Comparison of ENCODE assay signal across 8 cellular contexts in genomic region chr3:62188547-62189375, GRCh38.
DNase-seq lines count a peak whose midpoint lies in the region; ATAC-seq and TF ChIP-seq lines count a peak whose summit lies in the region.

No MANE protein-coding gene starts in this region.

- H3K27me3 ChIP-seq in RWPE2 (ENCODE audit: insufficient read depth, poor library complexity, severe bottlenecking) (no peaks in the 10 kb centered on the region), foreskin keratinocyte (no peaks in the 10 kb centered on the region), parathyroid adenoma (ENCODE audit: control insufficient read depth, insufficient read depth, low read length) (no peaks in the 10 kb centered on the region)

- no peak overlapping the region for H2AFZ ChIP-seq in parathyroid adenoma

- no peak overlapping the region for H3K27ac Mint-ChIP-seq in type B pancreatic cell

- H3K4me3 ChIP-seq in RWPE2 (ENCODE audit: severe bottlenecking) (no peak overlapping the region), parathyroid adenoma (ENCODE audit: low read depth, low read length) (no peak overlapping the region)

- no peaks in the 10 kb centered on the region for H3K9me3 Mint-ChIP-seq in type B pancreatic cell

- peaks cover 17% of the 10 kb centered on the region for H3K4me1 Mint-ChIP-seq in type B pancreatic cell (ENCODE audit: unreplicated experiment)

- H3K4me2 ChIP-seq in parathyroid adenoma (ENCODE audit: low read length), result peak overlapping the region; percentile 4

- peak; percentile 81 for TF ChIP-seq CTCF in RWPE2 (IDR thresholded peaks at IDR 0.05; ENCODE audit: poor library complexity, severe bottlenecking)
- TF ChIP-seq CTCF in foreskin keratinocyte (conservative IDR thresholded peaks at IDR 0.05), result peak; percentile 84
- peak; percentile 84 for TF ChIP-seq CTCF in parathyroid adenoma (IDR thresholded peaks at IDR 0.05)
- TF ChIP-seq CTCF in type B pancreatic cell (conservative IDR thresholded peaks at IDR 0.05), result peak; percentile 92

- peak overlapping the region; percentile 10 for H3K4me3 Mint-ChIP-seq in type B pancreatic cell

- H3K36me3 ChIP-seq in RWPE2 (ENCODE audit: low read depth), result no peaks in the 10 kb centered on the region
- no peaks in the 10 kb centered on the region for H3K36me3 ChIP-seq in parathyroid adenoma (ENCODE audit: control insufficient read depth, insufficient read depth, low read length)

- H3K79me2 ChIP-seq in parathyroid adenoma, result no peaks in the 10 kb centered on the region

- H3K4me1 ChIP-seq in RWPE2 (ENCODE audit: insufficient read depth, poor library complexity, severe bottlenecking) (no peaks in the 10 kb centered on the region), foreskin keratinocyte (no peaks in the 10 kb centered on the region), parathyroid adenoma (no peaks in the 10 kb centered on the region)

- no peak overlapping the region for H3K9ac ChIP-seq in parathyroid adenoma

- H3K27ac ChIP-seq in RWPE2 (ENCODE audit: poor library complexity, severe bottlenecking) (no peak overlapping the region), foreskin keratinocyte (no peak overlapping the region), parathyroid adenoma (no peak overlapping the region)

- no peaks in the 10 kb centered on the region for H3K27me3 Mint-ChIP-seq in type B pancreatic cell

- DNase-seq in DMS114 treated with DMSO at 0.1 percent for 48 hours (lab: John Stamatoyannopoulos, UW; ENCODE audit: unreplicated experiment), result peak; percentile 43
- DNase-seq in Kasumi-1 (lab: John Stamatoyannopoulos, UW), result peak; percentile 87 to 94
- no peak for DNase-seq in RWPE2 (ENCODE audit: low spot score)
- peak; percentile 27 for DNase-seq in activated effector memory CD4-positive, alpha-beta T cell treated with Interleukin-2 at 50 U/mL for 16 hours
- DNase-seq in foreskin keratinocyte, result peak; percentile 20 to 44
- peak; percentile 77 for DNase-seq in type B pancreatic cell (ENCODE audit: extremely low spot score, unreplicated experiment)

- ATAC-seq in GM21619 (IDR thresholded peaks at IDR 0.05; ENCODE audit: unreplicated experiment) (peak; percentile 86), RWPE2 (ENCODE audit: low read depth) (peak; percentile 73; the same call in 2 of the 3 replicates), foreskin keratinocyte (peak; percentile 86)

- peaks cover 35% of the 10 kb centered on the region for H3K36me3 Mint-ChIP-seq in type B pancreatic cell

- H3K9me3 ChIP-seq in RWPE2 (ENCODE audit: severe bottlenecking) (no peaks in the 10 kb centered on the region), parathyroid adenoma (ENCODE audit: control insufficient read depth, low read length) (no peaks in the 10 kb centered on the region)
